ENCODE assay signal across 25 cellular contexts in genomic region chr11:29336727-29337212, GRCh38.
A peak's percentile ranks its signal among the peaks of the same experiment; 100 is the strongest.
DNase-seq lines count a peak whose midpoint lies in the region; ATAC-seq lines count a peak whose summit lies in the region.
"Had no signal": no experiment of that assay in that cellular context is flagged by ENCODE, and none has a peak within 500 bp of the region (broad histone marks: within the 10 kb centered on the region; RNA-seq: fewer than 3 reads in every experiment).

No MANE protein-coding gene starts in this region.

- H3K36me3 ChIP-seq in SJSA1 = no peaks in the 10 kb centered on the region
- H3K36me3 ChIP-seq in skeletal muscle satellite cell (ENCODE audit: insufficient read depth, low read length) = no peaks in the 10 kb centered on the region
- H3K36me3 ChIP-seq: adrenal gland, ovary, right lobe of liver, thoracic aorta had no signal

- no peaks in the 10 kb centered on the region for H3K36me3 Mint-ChIP-seq in activated CD8-positive, alpha-beta T cell treated with anti-CD3 and anti-CD28 coated beads, Interleukin-2, amount 10 ng/mL, durations not matched to agents 7 days and 5 days (ENCODE audit: low read depth)
- H3K36me3 Mint-ChIP-seq: IgD-negative memory B cell; naive thymus-derived CD8-positive, alpha-beta T cell; T-cell had no signal

- H3K4me3 Mint-ChIP-seq in activated CD8-positive, alpha-beta T cell treated with anti-CD3 and anti-CD28 coated beads, Interleukin-2, amount 10 ng/mL, durations not matched to agents 7 days and 5 days = no peak overlapping the region
- H3K4me3 Mint-ChIP-seq: IgD-negative memory B cell; naive thymus-derived CD8-positive, alpha-beta T cell; T-cell had no signal

- DNase-seq in EH (ENCODE audit: low read depth) = peak; percentile 76
- DNase-seq in SJSA1 (ENCODE audit: low read depth in 1 of 2, low spot score in 2 of 2) = peak in 1 of 2 experiments; percentile 53
- peak; percentile 23 for DNase-seq in dedifferentiated amniotic fluid mesenchymal stem cell (ENCODE audit: extremely low spot score)
- no peak for DNase-seq in activated CD8-positive, alpha-beta T cell treated with anti-CD3 and anti-CD28 coated beads, Interleukin-2, amount 10 ng/mL, durations not matched to agents 7 days and 5 days
- DNase-seq: activated effector memory CD4-positive, alpha-beta T cell treated with anti-CD3 and anti-CD28 coated beads, Interleukin-2, amount 50 U/mL, for 16 hours; adrenal gland; AML-193; caudate nucleus; DMS79 treated with DMSO at 0.1 percent for 48 hours; left cardiac atrium; mesenchymal stem cell; naive thymus-derived CD8-positive, alpha-beta T cell; NCI-H1694; NCI-H748 treated with DMSO at 0.1 percent for 48 hours; ovary; right lobe of liver; T-cell had no signal

- H3K9ac ChIP-seq in skeletal muscle satellite cell (ENCODE audit: low read depth, low read length) = no peak overlapping the region

- no peaks in the 10 kb centered on the region for H3K27me3 ChIP-seq in SJSA1 (replicated peaks)
- no peaks in the 10 kb centered on the region for H3K27me3 ChIP-seq in skeletal muscle satellite cell (ENCODE audit: control insufficient read depth, insufficient read depth, low read length)
- H3K27me3 ChIP-seq: adrenal gland, ovary, right lobe of liver had no signal

- no peak for ATAC-seq in activated CD8-positive, alpha-beta T cell treated with anti-CD3 and anti-CD28 coated beads, Interleukin-2, amount 10 ng/mL, durations not matched to agents 7 days and 5 days
- ATAC-seq in HG02981 (IDR thresholded peaks at IDR 0.05; ENCODE audit: unreplicated experiment) (no peak), HG03196 (IDR thresholded peaks at IDR 0.05; ENCODE audit: unreplicated experiment) (no peak)
- ATAC-seq: left cardiac atrium; naive thymus-derived CD8-positive, alpha-beta T cell; right lobe of liver; T-cell had no signal

- POLR2A ChIA-PET in activated CD8-positive, alpha-beta T cell treated with anti-CD3 and anti-CD28 coated beads, Interleukin-2, amount 10 ng/mL, durations not matched to agents 7 days and 5 days (lab: Charles Lee) = no interaction called here

- H3K4me3 ChIP-seq in SJSA1 = no peak overlapping the region
- no peak overlapping the region for H3K4me3 ChIP-seq in skeletal muscle satellite cell (ENCODE audit: low read length)
- H3K4me3 ChIP-seq: adrenal gland, ovary, right lobe of liver, thoracic aorta had no signal

- CTCF ChIA-PET in activated CD8-positive, alpha-beta T cell treated with anti-CD3 and anti-CD28 coated beads, Interleukin-2, amount 10 ng/mL, durations not matched to agents 7 days and 5 days (lab: Charles Lee) = no interaction called here

- no peak overlapping the region for H3K27ac Mint-ChIP-seq in activated CD8-positive, alpha-beta T cell treated with anti-CD3 and anti-CD28 coated beads, Interleukin-2, amount 10 ng/mL, durations not matched to agents 7 days and 5 days
- H3K27ac Mint-ChIP-seq: IgD-negative memory B cell; naive thymus-derived CD8-positive, alpha-beta T cell; T-cell had no signal

- no peaks in the 10 kb centered on the region for H3K4me1 Mint-ChIP-seq in activated CD8-positive, alpha-beta T cell treated with anti-CD3 and anti-CD28 coated beads, Interleukin-2, amount 10 ng/mL, durations not matched to agents 7 days and 5 days (ENCODE audit: low read depth)
- H3K4me1 Mint-ChIP-seq: naive thymus-derived CD8-positive, alpha-beta T cell; T-cell had no signal

- H3K4me1 ChIP-seq in SJSA1 (replicated peaks) (peaks cover 36% of the 10 kb centered on the region), skeletal muscle satellite cell (ENCODE audit: control insufficient read depth, insufficient read depth, low read length) (peaks cover 18% of the 10 kb centered on the region)
- H3K4me1 ChIP-seq: adrenal gland had no signal

- H3K9me3 Mint-ChIP-seq in activated CD8-positive, alpha-beta T cell treated with anti-CD3 and anti-CD28 coated beads, Interleukin-2, amount 10 ng/mL, durations not matched to agents 7 days and 5 days (ENCODE audit: insufficient read depth) = no peaks in the 10 kb centered on the region

- H3K27ac ChIP-seq in SJSA1 = peak overlapping the region; percentile 55
- H3K27ac ChIP-seq: adrenal gland, epithelial cell of prostate, HL-60, ovary, right lobe of liver, thoracic aorta, VCaP had no signal

- H3K9me3 ChIP-seq in SJSA1 (replicated peaks) (no peaks in the 10 kb centered on the region), skeletal muscle satellite cell (replicated peaks; ENCODE audit: low read length) (no peaks in the 10 kb centered on the region)
- H3K9me3 ChIP-seq: adrenal gland, ovary, right lobe of liver, thoracic aorta had no signal

- H3K27me3 Mint-ChIP-seq in activated CD8-positive, alpha-beta T cell treated with anti-CD3 and anti-CD28 coated beads, Interleukin-2, amount 10 ng/mL, durations not matched to agents 7 days and 5 days (ENCODE audit: low read depth) = no peaks in the 10 kb centered on the region
- H3K27me3 Mint-ChIP-seq: IgD-negative memory B cell; naive thymus-derived CD8-positive, alpha-beta T cell; T-cell had no signal

- peak overlapping the region; percentile 0 for H3K4me2 ChIP-seq in skeletal muscle satellite cell (ENCODE audit: low read length)
